25 cellular contexts compared by ENCODE assay signal in genomic region chr18:5588529-5588928, GRCh38.
"Had no signal": no experiment of that assay in that cellular context is flagged by ENCODE, and none has a peak within 500 bp of the region (broad histone marks: within the 10 kb centered on the region; RNA-seq: fewer than 3 reads in every experiment).

No MANE protein-coding gene starts in this region.

- H3K9ac ChIP-seq: neural progenitor cell, parathyroid adenoma had no signal

- H3K36me3 ChIP-seq: neural progenitor cell, ovary, stomach, thoracic aorta, thyroid gland, tibial nerve, upper lobe of left lung, vagina had no signal

- FAIRE-seq: urothelium cell line had no signal

- ATAC-seq: natural killer cell; psoas muscle; right cardiac atrium; sciatic nerve; stimulated activated effector memory CD8-positive, alpha-beta T cell treated with anti-CD3 and anti-CD28 coated beads, Interleukin-12 subunit alpha, Interleukin-12 subunit beta, amount 100 ng/mL, for 72 hours; stimulated activated naive B cell treated with anti-CD40 and anti-IgM and Interleukin-4, amounts not matched to agents 10 μg/mL and 1 μg/mL and 100 μg/mL, for 72 hours had no signal

- H3K4me3 ChIP-seq: neural progenitor cell, ovary, psoas muscle, skin epidermis, stomach, thoracic aorta, thyroid gland, tibial nerve, upper lobe of left lung, vagina had no signal

- H2AFZ ChIP-seq: neural progenitor cell, parathyroid adenoma had no signal

- DNase-seq: natural killer cell; occipital lobe; ovary; posterior cingulate gyrus; psoas muscle; right cardiac atrium; stimulated activated CD4-positive, alpha-beta T cell treated with anti-CD3 and anti-CD28 coated beads, Interleukin-15, amount 100 ng/mL, for 24 hours; stimulated activated CD4-positive, alpha-beta T cell treated with anti-CD3 and anti-CD28 coated beads, Interleukin-2, amount 100 ng/mL, for 24 hours; stimulated activated CD4-positive, alpha-beta T cell treated with anti-CD3 and anti-CD28 coated beads, Interleukin-2, amount 100 ng/mL, for 48 hours; stimulated activated CD4-positive, alpha-beta T cell treated with anti-CD3 and anti-CD28 coated beads, Interleukin-4, amount 100 ng/mL, for 24 hours; stimulated activated naive B cell treated with anti-CD40 and anti-IgM and Interleukin-4, amounts not matched to agents 10 μg/mL and 1 μg/mL and 100 μg/mL, for 72 hours; stimulated activated naive CD4-positive, alpha-beta T cell treated with Interleukin-2 at 50 U/mL for 16 hours; stomach; thyroid gland; trophoblast cell; upper lobe of left lung had no signal

- H3K4me2 ChIP-seq: neural progenitor cell had no signal

- H3K27ac ChIP-seq: neural progenitor cell, ovary, parathyroid adenoma, psoas muscle, skin epidermis, stomach, thoracic aorta, thyroid gland, tibial nerve, upper lobe of left lung, vagina had no signal

- H3K9me3 ChIP-seq: ovary, psoas muscle, thoracic aorta, thyroid gland, upper lobe of left lung, vagina had no signal

- H3K4me1 ChIP-seq: neural progenitor cell, psoas muscle, stomach, thyroid gland, upper lobe of left lung, vagina had no signal

- H3K27me3 ChIP-seq: neural progenitor cell, ovary, stomach, thyroid gland, tibial nerve, upper lobe of left lung, vagina had no signal
